In genomic region chr7:79820387-79820786, GRCh38 we compare ENCODE assay signal across 10 cellular contexts.
DNase-seq lines count a peak whose midpoint lies in the region; ATAC-seq and FAIRE-seq lines count a peak whose summit lies in the region.
"Had no signal": no experiment of that assay in that cellular context is flagged by ENCODE, and none has a peak within 500 bp of the region (broad histone marks: within the 10 kb centered on the region; RNA-seq: fewer than 3 reads in every experiment).

No MANE protein-coding gene starts in this region.

- DNase-seq in EH (ENCODE audit: low read depth), result peak; percentile 32
- DNase-seq in NCI-H2196 treated with DMSO at 0.1 percent for 48 hours (lab: John Stamatoyannopoulos, UW; ENCODE audit: unreplicated experiment), result peak; percentile 1
- no peak for DNase-seq in UCSD-AML1 (lab: John Stamatoyannopoulos, UW; ENCODE audit: unreplicated experiment)
- no peak for DNase-seq in T-helper 9 cell
- DNase-seq: Karpas-422 had no signal

- H3K27me3 ChIP-seq in neuron (ENCODE audit: insufficient read depth, low read length), result no peaks in the 10 kb centered on the region

- peaks cover 9% of the 10 kb centered on the region for H3K4me1 ChIP-seq in neuron (ENCODE audit: insufficient read depth, low read length)

- ATAC-seq in HG02623 (IDR thresholded peaks at IDR 0.05; ENCODE audit: unreplicated experiment) (no peak), GM21447 (IDR thresholded peaks at IDR 0.05; ENCODE audit: unreplicated experiment) (no peak)
- ATAC-seq: GM12878 had no signal

- FAIRE-seq in endometrium (lab: Jason Lieb, UNC), result peak; percentile 43
- FAIRE-seq: GM12878 had no signal

- H2AFZ ChIP-seq in neuron (ENCODE audit: low read depth, low read length), result peak overlapping the region; percentile 74

- no peaks in the 10 kb centered on the region for H3K36me3 ChIP-seq in neuron (ENCODE audit: insufficient read depth, low read length)

- H3K9me3 ChIP-seq in neuron (ENCODE audit: low read length), result no peaks in the 10 kb centered on the region

- peak overlapping the region; percentile 39 for H3K4me3 ChIP-seq in neuron (ENCODE audit: low read length)
- H3K4me3 ChIP-seq: GM12878 had no signal

Comparison
In these comparisons a context has a peak if more than half of its experiments do, and no peak if none do; other contexts are left out.
1. DNase-seq: peak in EH (single experiment) and NCI-H2196 treated with DMSO at 0.1 percent for 48 hours (single experiment); none in UCSD-AML1 (single experiment) and T-helper 9 cell (single experiment).